In genomic region chr11:60970369-60970774, GRCh38 we compare ENCODE assay signal across 1 cellular context.
TF ChIP-seq lines count a peak whose summit lies in the region.

No MANE protein-coding gene starts in this region.

TF ChIP-seq in HCT116, 20 proteins besides CTCF, POLR2A, EP300 and RAD21 (continued from another document):
- no peak for TF ChIP-seq ZBTB33 (IDR thresholded peaks at IDR 0.05; ENCODE audit: extremely low read depth, insufficient replicate concordance, low read length)
- no peak for TF ChIP-seq SRF (IDR thresholded peaks at IDR 0.05; ENCODE audit: low read depth)
- TF ChIP-seq, protein P1, sequence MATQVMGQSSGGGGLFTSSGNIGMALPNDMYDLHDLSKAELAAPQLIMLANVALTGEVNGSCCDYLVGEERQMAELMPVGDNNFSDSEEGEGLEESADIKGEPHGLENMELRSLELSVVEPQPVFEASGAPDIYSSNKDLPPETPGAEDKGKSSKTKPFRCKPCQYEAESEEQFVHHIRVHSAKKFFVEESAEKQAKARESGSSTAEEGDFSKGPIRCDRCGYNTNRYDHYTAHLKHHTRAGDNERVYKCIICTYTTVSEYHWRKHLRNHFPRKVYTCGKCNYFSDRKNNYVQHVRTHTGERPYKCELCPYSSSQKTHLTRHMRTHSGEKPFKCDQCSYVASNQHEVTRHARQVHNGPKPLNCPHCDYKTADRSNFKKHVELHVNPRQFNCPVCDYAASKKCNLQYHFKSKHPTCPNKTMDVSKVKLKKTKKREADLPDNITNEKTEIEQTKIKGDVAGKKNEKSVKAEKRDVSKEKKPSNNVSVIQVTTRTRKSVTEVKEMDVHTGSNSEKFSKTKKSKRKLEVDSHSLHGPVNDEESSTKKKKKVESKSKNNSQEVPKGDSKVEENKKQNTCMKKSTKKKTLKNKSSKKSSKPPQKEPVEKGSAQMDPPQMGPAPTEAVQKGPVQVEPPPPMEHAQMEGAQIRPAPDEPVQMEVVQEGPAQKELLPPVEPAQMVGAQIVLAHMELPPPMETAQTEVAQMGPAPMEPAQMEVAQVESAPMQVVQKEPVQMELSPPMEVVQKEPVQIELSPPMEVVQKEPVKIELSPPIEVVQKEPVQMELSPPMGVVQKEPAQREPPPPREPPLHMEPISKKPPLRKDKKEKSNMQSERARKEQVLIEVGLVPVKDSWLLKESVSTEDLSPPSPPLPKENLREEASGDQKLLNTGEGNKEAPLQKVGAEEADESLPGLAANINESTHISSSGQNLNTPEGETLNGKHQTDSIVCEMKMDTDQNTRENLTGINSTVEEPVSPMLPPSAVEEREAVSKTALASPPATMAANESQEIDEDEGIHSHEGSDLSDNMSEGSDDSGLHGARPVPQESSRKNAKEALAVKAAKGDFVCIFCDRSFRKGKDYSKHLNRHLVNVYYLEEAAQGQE (IDR thresholded peaks at IDR 0.05; ENCODE audit: low read depth) = no peak
- TF ChIP-seq EZH2phosphoT487 (IDR thresholded peaks at IDR 0.05; ENCODE audit: borderline replicate concordance) = no peak
- TF ChIP-seq EZH2 (IDR thresholded peaks at IDR 0.05) = no peak
- TF ChIP-seq SIN3A (IDR thresholded peaks at IDR 0.05; ENCODE audit: low read depth) = no peak
- TF ChIP-seq ZFX (IDR thresholded peaks at IDR 0.05) = no peak
